In the genomic region with DNA sequence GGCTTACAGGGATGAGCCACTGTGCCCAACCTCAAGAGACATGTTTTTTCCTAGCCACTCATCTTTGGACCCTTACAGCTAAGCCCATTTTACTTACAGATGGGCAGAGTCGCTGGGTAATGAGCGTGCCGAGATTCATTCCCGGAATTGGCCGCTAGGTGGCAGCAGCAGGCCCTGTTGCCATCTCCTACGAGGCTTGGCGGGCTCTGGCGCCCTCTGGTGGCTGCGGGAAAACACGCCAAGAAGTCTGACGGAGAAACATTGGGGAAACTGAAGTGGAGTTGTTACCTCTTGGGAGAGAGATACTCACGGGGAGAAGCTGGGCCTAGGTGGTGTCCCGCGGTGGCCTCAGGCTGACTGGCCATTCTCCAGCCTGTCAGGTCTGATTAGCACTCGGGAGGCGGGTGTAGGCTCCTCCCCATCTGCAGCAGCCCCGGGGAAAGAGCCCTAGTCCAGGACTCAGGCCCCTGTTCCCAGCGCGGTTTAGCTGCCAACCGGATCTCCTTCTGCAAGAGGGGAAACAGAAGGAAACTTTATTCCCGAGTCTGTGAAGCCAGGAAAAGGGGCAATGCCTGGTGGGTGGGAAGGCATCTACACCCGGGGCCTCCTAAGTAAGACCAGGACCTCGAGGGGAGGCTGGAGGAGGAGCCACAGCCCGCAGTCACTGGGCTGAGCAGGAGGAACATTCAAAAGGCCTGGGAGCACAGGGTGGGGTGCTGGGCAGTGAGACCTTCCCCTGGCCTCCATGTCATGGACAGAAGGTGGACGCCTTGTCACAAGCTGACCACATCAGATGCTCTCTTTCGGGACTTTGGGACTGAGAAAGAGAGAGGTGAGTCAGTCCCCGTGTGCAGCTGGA, we compare ENCODE assay signal across 1 cellular context.
TF ChIP-seq lines count a peak whose summit lies in the region.

No MANE protein-coding gene starts in this region.

TF ChIP-seq in HepG2, 621 proteins besides CTCF, POLR2A, EP300 and RAD21 (continued from another document and continues in another):
- TF ChIP-seq, protein P1, sequence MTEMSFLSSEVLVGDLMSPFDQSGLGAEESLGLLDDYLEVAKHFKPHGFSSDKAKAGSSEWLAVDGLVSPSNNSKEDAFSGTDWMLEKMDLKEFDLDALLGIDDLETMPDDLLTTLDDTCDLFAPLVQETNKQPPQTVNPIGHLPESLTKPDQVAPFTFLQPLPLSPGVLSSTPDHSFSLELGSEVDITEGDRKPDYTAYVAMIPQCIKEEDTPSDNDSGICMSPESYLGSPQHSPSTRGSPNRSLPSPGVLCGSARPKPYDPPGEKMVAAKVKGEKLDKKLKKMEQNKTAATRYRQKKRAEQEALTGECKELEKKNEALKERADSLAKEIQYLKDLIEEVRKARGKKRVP (CRISPR knock-in tag; IDR thresholded peaks at IDR 0.05): peak in 1 of 2 experiments; percentile 24; a peak in 1 of 4 replicates
- TF ChIP-seq MED13 (CRISPR knock-in tag; IDR thresholded peaks at IDR 0.05) (peak; percentile 13; the same call in 1 of the 2 replicates), ZNF354B (CRISPR knock-in tag; IDR thresholded peaks at IDR 0.05) (no peak), ZNF280B (CRISPR knock-in tag; IDR thresholded peaks at IDR 0.05; ENCODE audit: borderline replicate concordance) (no peak; the same call in none of the 2 replicates), ZHX2 (IDR thresholded peaks at IDR 0.05; ENCODE audit: low read depth) (no peak), ZHX2 (CRISPR knock-in tag; IDR thresholded peaks at IDR 0.05; ENCODE audit: borderline replicate concordance) (no peak), MTA3 (CRISPR knock-in tag; IDR thresholded peaks at IDR 0.05) (no peak), ZNF703 (CRISPR knock-in tag; IDR thresholded peaks at IDR 0.05; ENCODE audit: borderline replicate concordance) (no peak), GABPB1 (CRISPR knock-in tag; IDR thresholded peaks at IDR 0.05) (peak; percentile 48; the same call in 1 of the 2 replicates), ZNF335 (CRISPR knock-in tag; IDR thresholded peaks at IDR 0.05) (0 out of 2 replicates have a peak, but pooled peaks have one; percentile 19), ZMYM4 (CRISPR knock-in tag; IDR thresholded peaks at IDR 0.05) (peak; percentile 72), ATF5 (CRISPR knock-in tag; IDR thresholded peaks at IDR 0.05; ENCODE audit: low read depth) (no peak), KDM2A (CRISPR knock-in tag; IDR thresholded peaks at IDR 0.05; ENCODE audit: borderline replicate concordance, low read depth) (peak; percentile 89; the same call in 1 of the 2 replicates), RARA (CRISPR knock-in tag; IDR thresholded peaks at IDR 0.05) (peak; percentile 41; the same call in 1 of the 2 replicates), ISL2 (CRISPR knock-in tag; IDR thresholded peaks at IDR 0.05) (0 out of 2 replicates have a peak, but pooled peaks have one; percentile 50), RXRA (CRISPR knock-in tag; IDR thresholded peaks at IDR 0.05) (peak; percentile 61), KLF16 (CRISPR knock-in tag; IDR thresholded peaks at IDR 0.05) (peak in 1 of 2 experiments; percentile 82; a peak in 2 of 4 replicates), JUND (CRISPR knock-in tag; IDR thresholded peaks at IDR 0.05) (no peak), SOX13 (IDR thresholded peaks at IDR 0.05) (no peak), SOX13 (CRISPR knock-in tag; conservative IDR thresholded peaks at IDR 0.05 in 1 of 2, IDR thresholded peaks at IDR 0.05 in 1 of 2) (peak in 1 of 2 experiments; percentile 36; a peak in 1 of 4 replicates), NONO (IDR thresholded peaks at IDR 0.05) (no peak), NONO (CRISPR knock-in tag; conservative IDR thresholded peaks at IDR 0.05) (0 out of 2 replicates have a peak, but pooled peaks have one; percentile 66), REPIN1 (CRISPR knock-in tag; IDR thresholded peaks at IDR 0.05; ENCODE audit: borderline replicate concordance, low read depth) (peak; percentile 88; the same call in 1 of the 2 replicates), RXRB (CRISPR knock-in tag; IDR thresholded peaks at IDR 0.05; ENCODE audit: borderline replicate concordance) (peak; percentile 70; the same call in 1 of the 2 replicates), ZNF816 (CRISPR knock-in tag; IDR thresholded peaks at IDR 0.05; ENCODE audit: borderline replicate concordance) (no peak), THRA (CRISPR knock-in tag; IDR thresholded peaks at IDR 0.05; ENCODE audit: borderline replicate concordance) (peak; percentile 65; the same call in 1 of the 2 replicates), ELF3 (CRISPR knock-in tag; IDR thresholded peaks at IDR 0.05) (peak; percentile 73), ATF2 (CRISPR knock-in tag; IDR thresholded peaks at IDR 0.05) (peak; percentile 66), ZNF136 (CRISPR knock-in tag; IDR thresholded peaks at IDR 0.05; ENCODE audit: low read depth) (0 out of 2 replicates have a peak, but pooled peaks have one; percentile 42), HDAC1 (CRISPR knock-in tag; IDR thresholded peaks at IDR 0.05) (peak; percentile 67), ZNF891 (CRISPR knock-in tag; IDR thresholded peaks at IDR 0.05) (peak; percentile 59; the same call in 1 of the 2 replicates), NR0B2 (CRISPR knock-in tag; IDR thresholded peaks at IDR 0.05) (0 out of 2 replicates have a peak, but pooled peaks have one; percentile 26), ZNF567 (CRISPR knock-in tag; IDR thresholded peaks at IDR 0.05; ENCODE audit: borderline replicate concordance) (0 out of 2 replicates have a peak, but pooled peaks have one; percentile 78), ZBTB20 (CRISPR knock-in tag; IDR thresholded peaks at IDR 0.05; ENCODE audit: borderline replicate concordance, low read depth) (0 out of 2 replicates have a peak, but pooled peaks have one; percentile 37)
- TF ChIP-seq, protein P2, sequence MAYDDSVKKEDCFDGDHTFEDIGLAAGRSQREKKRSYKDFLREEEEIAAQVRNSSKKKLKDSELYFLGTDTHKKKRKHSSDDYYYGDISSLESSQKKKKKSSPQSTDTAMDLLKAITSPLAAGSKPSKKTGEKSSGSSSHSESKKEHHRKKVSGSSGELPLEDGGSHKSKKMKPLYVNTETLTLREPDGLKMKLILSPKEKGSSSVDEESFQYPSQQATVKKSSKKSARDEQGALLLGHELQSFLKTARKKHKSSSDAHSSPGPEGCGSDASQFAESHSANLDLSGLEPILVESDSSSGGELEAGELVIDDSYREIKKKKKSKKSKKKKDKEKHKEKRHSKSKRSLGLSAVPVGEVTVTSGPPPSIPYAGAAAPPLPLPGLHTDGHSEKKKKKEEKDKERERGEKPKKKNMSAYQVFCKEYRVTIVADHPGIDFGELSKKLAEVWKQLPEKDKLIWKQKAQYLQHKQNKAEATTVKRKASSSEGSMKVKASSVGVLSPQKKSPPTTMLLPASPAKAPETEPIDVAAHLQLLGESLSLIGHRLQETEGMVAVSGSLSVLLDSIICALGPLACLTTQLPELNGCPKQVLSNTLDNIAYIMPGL (CRISPR knock-in tag; IDR thresholded peaks at IDR 0.05; ENCODE audit: borderline replicate concordance in 1 of 2, low read depth in 1 of 2): peak; percentile 94 to 96
- TF ChIP-seq, protein P3, sequence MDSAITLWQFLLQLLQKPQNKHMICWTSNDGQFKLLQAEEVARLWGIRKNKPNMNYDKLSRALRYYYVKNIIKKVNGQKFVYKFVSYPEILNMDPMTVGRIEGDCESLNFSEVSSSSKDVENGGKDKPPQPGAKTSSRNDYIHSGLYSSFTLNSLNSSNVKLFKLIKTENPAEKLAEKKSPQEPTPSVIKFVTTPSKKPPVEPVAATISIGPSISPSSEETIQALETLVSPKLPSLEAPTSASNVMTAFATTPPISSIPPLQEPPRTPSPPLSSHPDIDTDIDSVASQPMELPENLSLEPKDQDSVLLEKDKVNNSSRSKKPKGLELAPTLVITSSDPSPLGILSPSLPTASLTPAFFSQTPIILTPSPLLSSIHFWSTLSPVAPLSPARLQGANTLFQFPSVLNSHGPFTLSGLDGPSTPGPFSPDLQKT (CRISPR knock-in tag; IDR thresholded peaks at IDR 0.05; ENCODE audit: borderline replicate concordance): no peak
- TF ChIP-seq, protein P4, sequence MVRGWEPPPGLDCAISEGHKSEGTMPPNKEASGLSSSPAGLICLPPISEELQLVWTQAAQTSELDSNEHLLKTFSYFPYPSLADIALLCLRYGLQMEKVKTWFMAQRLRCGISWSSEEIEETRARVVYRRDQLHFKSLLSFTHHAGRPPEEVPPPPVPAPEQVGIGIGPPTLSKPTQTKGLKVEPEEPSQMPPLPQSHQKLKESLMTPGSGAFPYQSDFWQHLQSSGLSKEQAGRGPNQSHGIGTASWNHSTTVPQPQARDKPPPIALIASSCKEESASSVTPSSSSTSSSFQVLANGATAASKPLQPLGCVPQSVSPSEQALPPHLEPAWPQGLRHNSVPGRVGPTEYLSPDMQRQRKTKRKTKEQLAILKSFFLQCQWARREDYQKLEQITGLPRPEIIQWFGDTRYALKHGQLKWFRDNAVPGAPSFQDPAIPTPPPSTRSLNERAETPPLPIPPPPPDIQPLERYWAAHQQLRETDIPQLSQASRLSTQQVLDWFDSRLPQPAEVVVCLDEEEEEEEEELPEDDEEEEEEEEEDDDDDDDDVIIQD (CRISPR knock-in tag; IDR thresholded peaks at IDR 0.05; ENCODE audit: low read depth): peak; percentile 44; the same call in 1 of the 2 replicates
